In the genomic region with DNA sequence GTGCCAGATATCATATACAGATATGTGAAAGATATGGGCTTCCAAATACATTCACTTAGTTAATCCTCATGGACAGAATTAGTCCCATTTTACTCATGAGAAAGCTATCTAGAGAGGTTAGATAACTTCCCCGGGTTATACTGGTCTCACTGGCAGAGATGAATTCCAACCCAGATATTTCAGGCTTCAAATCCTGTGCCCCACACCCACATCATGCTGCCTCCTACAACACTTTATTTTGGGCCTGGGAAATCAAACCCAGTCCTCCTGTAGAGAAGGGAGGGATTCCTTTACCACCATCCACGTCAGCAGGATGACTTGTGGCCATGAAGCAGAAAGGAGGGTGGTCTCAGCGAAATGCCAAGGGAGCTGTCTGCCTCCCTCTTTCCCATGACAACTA, we compare ENCODE assay signal across 3 cellular contexts.
"Had no signal": no experiment of that assay in that cellular context is flagged by ENCODE, and none has a peak within 500 bp of the region (broad histone marks: within the 10 kb centered on the region; RNA-seq: fewer than 3 reads in every experiment).

No MANE protein-coding gene starts in this region.

- ATAC-seq: GM12878 had no signal

- DNase-seq: GDM1, GF-D8 had no signal

- H3K4me3 ChIP-seq: GM12878 had no signal
